ENCODE assay signal across 8 cellular contexts in genomic region chr1:248243204-248243603, GRCh38. TPM values are rescaled to one million over a fixed set of nuclear protein-coding genes. Genes with fewer than 3 reads are reported as not detected.
DNase-seq lines count a peak whose midpoint lies in the region; ATAC-seq, FAIRE-seq and TF ChIP-seq lines count a peak whose summit lies in the region.

No MANE protein-coding gene starts in this region.

- FAIRE-seq in HTR-8/SVneo (lab: Jason Lieb, UNC) = no peak

- no peaks in the 10 kb centered on the region for H3K9me3 ChIP-seq in PC-9 (ENCODE audit: insufficient read depth, low read depth)
- H3K9me3 ChIP-seq in naive thymus-derived CD4-positive, alpha-beta T cell (ENCODE audit: control insufficient read depth in 2 of 3, low read length in 3 of 3) = no peaks in the 10 kb centered on the region

- peak; percentile 72 for TF ChIP-seq CTCF in PC-9 (conservative IDR thresholded peaks at IDR 0.05)

- no peaks in the 10 kb centered on the region for H3K4me1 ChIP-seq in PC-9 (replicated peaks; ENCODE audit: insufficient read depth)
- H3K4me1 ChIP-seq in naive thymus-derived CD4-positive, alpha-beta T cell (ENCODE audit: control insufficient read depth in 2 of 2, insufficient read depth in 2 of 2, low read length in 2 of 2) = no peaks in the 10 kb centered on the region

- H3K4me1 Mint-ChIP-seq in naive thymus-derived CD4-positive, alpha-beta T cell = peaks cover 0 to 6% (median 3%) of the 10 kb centered on the region in 7 donors

- H4K20me1 ChIP-seq in PC-9 (ENCODE audit: insufficient read depth) = no peaks in the 10 kb centered on the region

- CTCF ChIA-PET in PC-9 (lab: Charles Lee) = no interaction called here
- CTCF ChIA-PET in naive thymus-derived CD4-positive, alpha-beta T cell (lab: Charles Lee) = interaction anchor here (0.7 to 1.8 kb wide), 3 partner anchors 9 to 564 kb away, joined by 3 to 9 read pairs (median 7); no protein-coding TSS in a partner anchor

- H3K9me3 Mint-ChIP-seq in naive thymus-derived CD4-positive, alpha-beta T cell = peaks cover 0 to 6% (median 0%) of the 10 kb centered on the region in 11 donors

- H3K27me3 ChIP-seq in PC-9 (ENCODE audit: insufficient read depth, low read depth) = no peaks in the 10 kb centered on the region
- no peaks in the 10 kb centered on the region for H3K27me3 ChIP-seq in naive thymus-derived CD4-positive, alpha-beta T cell (ENCODE audit: control insufficient read depth in 2 of 2, insufficient read depth in 2 of 2, low read length in 2 of 2)

- 0 out of 2 replicates have a peak overlapping the region, but pooled peaks have one; percentile 38 for H3K4me2 ChIP-seq in PC-9

- no peaks in the 10 kb centered on the region for H3K9me2 ChIP-seq in PC-9 (ENCODE audit: insufficient read depth)

- peak; percentile 9 for DNase-seq in stimulated activated CD4-positive, alpha-beta T cell treated with anti-CD3 and anti-CD28 coated beads, Interleukin-1b, Interleukin-23, amount 100 ng/mL, for 48 hours
- DNase-seq in stimulated activated CD4-positive, alpha-beta T cell treated with anti-CD3 and anti-CD28 coated beads, Interleukin-4, amount 100 ng/mL, for 1 hour = no peak
- DNase-seq in HTR-8/SVneo (ENCODE audit: insufficient read length, low spot score) = peak; percentile 68
- peak in 1 of 2 experiments; percentile 9 for DNase-seq in PC-9
- peak; percentile 4 for DNase-seq in central memory CD4-positive, alpha-beta T cell
- peak in 6 of 9 donors; percentile 4 to 42 (median 24) for DNase-seq in naive thymus-derived CD4-positive, alpha-beta T cell
- DNase-seq in effector CD8-positive, alpha-beta T cell (lab: John Stamatoyannopoulos, UW) = no peak

- POLR2A ChIA-PET in PC-9 (lab: Charles Lee; ENCODE audit: unreplicated experiment) = no interaction called here
- POLR2A ChIA-PET in naive thymus-derived CD4-positive, alpha-beta T cell (lab: Charles Lee) = no interaction called here

- H3K79me2 ChIP-seq in PC-9 (ENCODE audit: low read depth) = no peaks in the 10 kb centered on the region

- no TSS peak for BruUV-seq in PC-9 (replicated peaks; lab: Mats Ljungman, UMichigan)

- H3K4me3 ChIP-seq in PC-9 = no peak overlapping the region
- no peak overlapping the region for H3K4me3 ChIP-seq in naive thymus-derived CD4-positive, alpha-beta T cell (ENCODE audit: low read length)

- H3F3A ChIP-seq in PC-9 (ENCODE audit: insufficient read depth, low read depth) = no peaks in the 10 kb centered on the region

- peaks cover 7 to 39% (median 22%) of the 10 kb centered on the region in 5 donors for H3K27me3 Mint-ChIP-seq in naive thymus-derived CD4-positive, alpha-beta T cell

- intact Hi-C loops in PC-9 (cut with micrococcal nuclease; ENCODE audit: unreplicated experiment) = no loop called here
- intact Hi-C loops in naive thymus-derived CD4-positive, alpha-beta T cell (cut with micrococcal nuclease) = loop anchor here in 1 of 2 donors (1.0 kb wide), 2 partner anchors 369 to 444 kb away; no protein-coding TSS in a partner anchor

- H3K36me3 Mint-ChIP-seq in naive thymus-derived CD4-positive, alpha-beta T cell = no peaks in the 10 kb centered on the region

- peak overlapping the region in 7 of 10 donors; percentile 8 to 54 (median 42) for H3K4me3 Mint-ChIP-seq in naive thymus-derived CD4-positive, alpha-beta T cell

- ATAC-seq in GM21723 (IDR thresholded peaks at IDR 0.05; ENCODE audit: unreplicated experiment) = peak; percentile 94
- peak; percentile 69 for ATAC-seq in naive thymus-derived CD4-positive, alpha-beta T cell

- no peak overlapping the region for H2AFZ ChIP-seq in PC-9

- no peak overlapping the region for H3K27ac ChIP-seq in PC-9
- no peak overlapping the region for H3K27ac ChIP-seq in naive thymus-derived CD4-positive, alpha-beta T cell (ENCODE audit: low read depth, low read length)

- no peaks in the 10 kb centered on the region for H3K36me3 ChIP-seq in PC-9 (ENCODE audit: low read depth)
- no peaks in the 10 kb centered on the region for H3K36me3 ChIP-seq in naive thymus-derived CD4-positive, alpha-beta T cell (ENCODE audit: control insufficient read depth in 2 of 3, insufficient read depth in 3 of 3, low read length in 3 of 3)

- no peak overlapping the region for H3K27ac Mint-ChIP-seq in naive thymus-derived CD4-positive, alpha-beta T cell

RNA-seq across cellular contexts. Expression of gene OR2M4, which starts 12.0 kb away (rescaled TPM):
- not detected in 2 replicates for total RNA-seq in PC-9 (2021)
- not detected for total RNA-seq in naive thymus-derived CD4-positive, alpha-beta T cell
- not detected for polyA plus RNA-seq in naive thymus-derived CD4-positive, alpha-beta T cell

RNA-seq across cellular contexts. Expression of gene OR2T33, which starts 34.6 kb away (rescaled TPM):
- not detected in 2 replicates for total RNA-seq in PC-9 (2021)
- not detected for total RNA-seq in naive thymus-derived CD4-positive, alpha-beta T cell
- not detected for polyA plus RNA-seq in naive thymus-derived CD4-positive, alpha-beta T cell

RNA-seq across cellular contexts. Expression of gene OR2M3, which starts 46.1 kb away (rescaled TPM):
- 0.20 and 0.35 TPM in 2 replicates for total RNA-seq in PC-9 (2021)
- under 1 TPM in 1 of 5 experiments, not detected in 4; 0.03 TPM for total RNA-seq in naive thymus-derived CD4-positive, alpha-beta T cell
- polyA plus RNA-seq in naive thymus-derived CD4-positive, alpha-beta T cell = not detected

Comparison
In these comparisons a context has a peak if more than half of its experiments do, and no peak if none do; other contexts are left out.
1. DNase-seq: peak in stimulated activated CD4-positive, alpha-beta T cell treated with anti-CD3 and anti-CD28 coated beads, Interleukin-1b, Interleukin-23, amount 100 ng/mL, for 48 hours (single experiment), HTR-8/SVneo (single experiment), central memory CD4-positive, alpha-beta T cell (single experiment) and naive thymus-derived CD4-positive, alpha-beta T cell (6 of 9); none in stimulated activated CD4-positive, alpha-beta T cell treated with anti-CD3 and anti-CD28 coated beads, Interleukin-4, amount 100 ng/mL, for 1 hour (single experiment) and effector CD8-positive, alpha-beta T cell (single experiment).